ENCODE assay signal across 12 cellular contexts in the genomic region with DNA sequence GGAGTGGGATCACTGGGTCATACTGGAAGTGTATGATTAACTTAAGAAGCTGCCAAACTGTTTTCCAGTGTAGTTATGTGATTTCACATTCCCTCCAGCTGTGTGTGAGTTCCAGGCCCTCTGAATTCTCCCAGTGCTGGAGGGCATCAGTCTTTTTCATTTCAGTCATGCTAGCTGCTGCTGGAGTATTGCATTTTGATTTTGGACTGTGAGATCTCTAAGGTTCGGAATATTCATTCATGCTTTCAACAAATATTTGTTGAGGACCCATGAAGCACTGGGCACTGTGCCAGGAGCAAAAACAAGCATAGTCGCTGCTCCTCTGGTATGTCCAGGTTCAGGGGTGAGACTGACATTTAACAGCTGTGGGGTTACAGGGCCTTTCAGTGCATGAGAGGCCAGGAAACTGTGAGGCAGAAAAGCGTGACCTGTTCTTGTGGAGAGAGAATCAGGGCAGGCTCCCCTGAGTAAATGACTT.
DNase-seq lines count a peak whose midpoint lies in the region; ATAC-seq and TF ChIP-seq lines count a peak whose summit lies in the region.
"Had no signal": no experiment of that assay in that cellular context is flagged by ENCODE, and none has a peak within 500 bp of the region (broad histone marks: within the 10 kb centered on the region; RNA-seq: fewer than 3 reads in every experiment).

No MANE protein-coding gene starts in this region.

- no peak for TF ChIP-seq CTCF in choroid plexus epithelial cell (conservative IDR thresholded peaks at IDR 0.05; ENCODE audit: low read depth, low read length)
- no peak for TF ChIP-seq CTCF in type B pancreatic cell (conservative IDR thresholded peaks at IDR 0.05)

- no peaks in the 10 kb centered on the region for H3K36me3 Mint-ChIP-seq in type B pancreatic cell
- H3K36me3 Mint-ChIP-seq: activated naive CD8-positive, alpha-beta T cell treated with anti-CD3 and anti-CD28 coated beads, Interleukin-2, amount 10 ng/mL, durations not matched to agents 7 days and 5 days had no signal

- peaks cover 50% of the 10 kb centered on the region for H3K4me1 Mint-ChIP-seq in type B pancreatic cell (ENCODE audit: unreplicated experiment)
- H3K4me1 Mint-ChIP-seq: activated naive CD8-positive, alpha-beta T cell treated with anti-CD3 and anti-CD28 coated beads, Interleukin-2, amount 10 ng/mL, durations not matched to agents 7 days and 5 days had no signal

- peak; percentile 33 for DNase-seq in NCI-H2227 (lab: John Stamatoyannopoulos, UW; ENCODE audit: unreplicated experiment)
- no peak for DNase-seq in NCI-H2227 treated with DMSO at 0.1 percent for 48 hours (lab: John Stamatoyannopoulos, UW)
- DNase-seq in choroid plexus epithelial cell (ENCODE audit: low read depth): peak; percentile 94
- DNase-seq in left kidney (ENCODE audit: low read depth, low spot score): peak; percentile 85
- DNase-seq in type B pancreatic cell (ENCODE audit: extremely low spot score, unreplicated experiment): no peak
- DNase-seq in OCI-M2 (lab: John Stamatoyannopoulos, UW; ENCODE audit: unreplicated experiment): no peak
- no peak for DNase-seq in H7
- DNase-seq: activated CD4-positive, alpha-beta T cell treated with anti-CD3 and anti-CD28 coated beads for 36 hours; activated naive CD8-positive, alpha-beta T cell treated with anti-CD3 and anti-CD28 coated beads, Interleukin-2, amount 10 ng/mL, durations not matched to agents 7 days and 5 days; Karpas-422; stimulated activated CD4-positive, alpha-beta T cell treated with anti-CD3 and anti-CD28 coated beads, Interleukin-4, amount 100 ng/mL, for 4 hours had no signal

- H3K4me3 ChIP-seq in choroid plexus epithelial cell (ENCODE audit: low read depth, low read length) (no peak overlapping the region), H7 (ENCODE audit: insufficient read depth, low read depth, low read length) (no peak overlapping the region)

- H3K36me3 ChIP-seq in H7 (replicated peaks; ENCODE audit: control insufficient read depth, insufficient read depth, low read length): no peaks in the 10 kb centered on the region

- peak overlapping the region; percentile 80 for H3K27ac Mint-ChIP-seq in type B pancreatic cell
- H3K27ac Mint-ChIP-seq: activated CD4-positive, alpha-beta T cell treated with anti-CD3 and anti-CD28 coated beads for 36 hours; activated naive CD8-positive, alpha-beta T cell treated with anti-CD3 and anti-CD28 coated beads, Interleukin-2, amount 10 ng/mL, durations not matched to agents 7 days and 5 days had no signal

- H3K4me3 Mint-ChIP-seq in type B pancreatic cell: peak overlapping the region; percentile 44
- H3K4me3 Mint-ChIP-seq: activated CD4-positive, alpha-beta T cell treated with anti-CD3 and anti-CD28 coated beads for 36 hours; activated naive CD8-positive, alpha-beta T cell treated with anti-CD3 and anti-CD28 coated beads, Interleukin-2, amount 10 ng/mL, durations not matched to agents 7 days and 5 days had no signal

- no peaks in the 10 kb centered on the region for H3K27me3 ChIP-seq in H7 (ENCODE audit: control insufficient read depth, insufficient read depth, low read length)

- H3K27me3 Mint-ChIP-seq in type B pancreatic cell: no peaks in the 10 kb centered on the region

- ATAC-seq in GM18498 (IDR thresholded peaks at IDR 0.05; ENCODE audit: unreplicated experiment): no peak
- ATAC-seq: activated CD4-positive, alpha-beta T cell treated with anti-CD3 and anti-CD28 coated beads for 36 hours had no signal

- no peaks in the 10 kb centered on the region for H3K9me3 Mint-ChIP-seq in type B pancreatic cell
- H3K9me3 Mint-ChIP-seq: activated naive CD8-positive, alpha-beta T cell treated with anti-CD3 and anti-CD28 coated beads, Interleukin-2, amount 10 ng/mL, durations not matched to agents 7 days and 5 days had no signal

Comparison
In these comparisons a context has a peak if more than half of its experiments do, and no peak if none do; other contexts are left out.
1. DNase-seq: peak in NCI-H2227 (single experiment), choroid plexus epithelial cell (single experiment) and left kidney (single experiment); none in NCI-H2227 treated with DMSO at 0.1 percent for 48 hours (single experiment), type B pancreatic cell (single experiment), OCI-M2 (single experiment) and H7 (single experiment).